10 cellular contexts compared by ENCODE assay signal in genomic region chrX:116520280-116520679, GRCh38. TPM values are rescaled to one million over a fixed set of nuclear protein-coding genes. Genes with fewer than 3 reads are reported as not detected.
"Had no signal": no experiment of that assay in that cellular context is flagged by ENCODE, and none has a peak within 500 bp of the region (broad histone marks: within the 10 kb centered on the region; RNA-seq: fewer than 3 reads in every experiment).

No MANE protein-coding gene starts in this region.

RNA-seq across cellular contexts. Expression of gene CT83, which starts 57.5 kb away (rescaled TPM):
- total RNA-seq: activated CD4-positive, alpha-beta memory T cell treated with anti-CD3 and anti-CD28 coated beads for 36 hours; activated CD4-positive, alpha-beta T cell treated with anti-CD3 and anti-CD28 coated beads, Interleukin-2, amount 10 ng/mL, durations not matched to agents 7 days and 5 days; activated naive CD4-positive, alpha-beta T cell treated with anti-CD3 and anti-CD28 coated beads, Interleukin-2, amount 50 U/mL, for 72 hours; activated T-cell treated with anti-CD3 and anti-CD28 coated beads, Interleukin-2, amount 50 U/mL, for 4 hours; ascending aorta; body of pancreas; bronchial epithelial cell; NCI-H460; Right ventricle myocardium inferior; T-cell had no signal
